ENCODE assay signal across 13 cellular contexts in the genomic region with DNA sequence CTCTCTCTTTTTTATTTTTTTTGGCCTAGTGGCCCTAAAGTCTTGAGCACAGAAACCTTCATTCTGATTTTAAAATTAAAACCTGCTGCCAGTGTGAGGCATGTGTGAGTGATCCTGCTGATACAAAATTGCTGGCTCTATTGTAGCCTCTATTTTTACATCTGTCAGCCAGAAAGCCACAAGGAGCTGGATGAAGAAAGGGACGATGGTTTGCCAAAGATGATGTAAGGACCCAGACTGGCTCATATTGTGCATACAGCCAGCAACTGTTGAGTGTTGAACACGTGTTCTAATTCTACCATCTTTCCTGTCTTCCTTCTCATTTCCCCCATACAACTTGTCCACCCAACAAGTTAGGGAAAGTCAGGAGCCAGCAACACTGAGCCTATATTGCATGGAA. TPM values are rescaled to one million over a fixed set of nuclear protein-coding genes. Genes with fewer than 3 reads are reported as not detected.
A peak's percentile ranks its signal among the peaks of the same experiment; 100 is the strongest.
DNase-seq lines count a peak whose midpoint lies in the region; ATAC-seq, FAIRE-seq and TF ChIP-seq lines count a peak whose summit lies in the region.
"Had no signal": no experiment of that assay in that cellular context is flagged by ENCODE, and none has a peak within 500 bp of the region (broad histone marks: within the 10 kb centered on the region; RNA-seq: fewer than 3 reads in every experiment).

No MANE protein-coding gene starts in this region.

- no peaks in the 10 kb centered on the region for H3K27me3 ChIP-seq in astrocyte (ENCODE audit: insufficient read depth, low read length)
- H3K27me3 ChIP-seq in heart left ventricle: no peaks in the 10 kb centered on the region

- H3K27ac Mint-ChIP-seq in HFFc6 (no peak overlapping the region), astrocyte (ENCODE audit: unreplicated experiment) (no peak overlapping the region)
- H3K27ac Mint-ChIP-seq: activated B cell treated with CpG ODN at 0.5 μM for 24 hours had no signal

- no peak for TF ChIP-seq POLR2A in heart left ventricle (IDR thresholded peaks at IDR 0.05)

- H3K36me3 Mint-ChIP-seq in HFFc6 (ENCODE audit: low read depth) (no peaks in the 10 kb centered on the region), astrocyte (ENCODE audit: low read depth, unreplicated experiment) (no peaks in the 10 kb centered on the region)

- H3K27ac ChIP-seq in astrocyte (ENCODE audit: low read depth, low read length): no peak overlapping the region
- H3K27ac ChIP-seq in heart left ventricle: peak overlapping the region in 11 of 12 donors; percentile 49 to 86 (median 78)
- H3K27ac ChIP-seq: KMS-11 had no signal

- no peaks in the 10 kb centered on the region for H3K36me3 ChIP-seq in astrocyte (ENCODE audit: insufficient read depth, low read length)
- H3K36me3 ChIP-seq in heart left ventricle: no peaks in the 10 kb centered on the region

- DNase-seq in HFFc6 (peak; percentile 12), astrocyte (ENCODE audit: low read depth) (peak; percentile 91), heart left ventricle (peak in 3 of 5 donors; percentile 22 to 33 (median 30)), superior temporal gyrus (ENCODE audit: extremely low spot score) (peak; percentile 68), GDM1 (lab: John Stamatoyannopoulos, UW) (no peak)
- DNase-seq: activated B cell treated with CpG ODN at 0.5 μM for 24 hours; effector CD8-positive, alpha-beta T cell; NCI-H2081 treated with DMSO at 0.1 percent for 48 hours had no signal

- TF ChIP-seq CTCF in HFFc6 (IDR thresholded peaks at IDR 0.05): no peak
- TF ChIP-seq CTCF in astrocyte (IDR thresholded peaks at IDR 0.05; ENCODE audit: insufficient read depth, low read depth, low read length): no peak
- no peak for TF ChIP-seq CTCF in heart left ventricle (IDR thresholded peaks at IDR 0.05)

- H3K4me2 ChIP-seq in astrocyte (ENCODE audit: low read length): no peak overlapping the region
- H3K4me2 ChIP-seq: KMS-11 had no signal

- H3K4me1 ChIP-seq in astrocyte (ENCODE audit: insufficient read depth, low read length) (peaks cover 15% of the 10 kb centered on the region), heart left ventricle (peaks cover 0 to 61% (median 38%) of the 10 kb centered on the region in 12 donors)

- no peak overlapping the region for H2AFZ ChIP-seq in astrocyte (ENCODE audit: low read depth, low read length)

- no peak overlapping the region for H3K4me3 Mint-ChIP-seq in HFFc6
- no peak overlapping the region for H3K4me3 Mint-ChIP-seq in astrocyte (ENCODE audit: unreplicated experiment)
- H3K4me3 Mint-ChIP-seq: activated B cell treated with CpG ODN at 0.5 μM for 24 hours had no signal

- H3K4me3 ChIP-seq in astrocyte (ENCODE audit: insufficient read depth, low read depth, low read length): no peak overlapping the region
- no peak overlapping the region for H3K4me3 ChIP-seq in heart left ventricle

- H3K9ac ChIP-seq in astrocyte (ENCODE audit: low read length): no peak overlapping the region
- H3K9ac ChIP-seq: KMS-11 had no signal

- H3K9me3 Mint-ChIP-seq in HFFc6 (no peaks in the 10 kb centered on the region), astrocyte (ENCODE audit: unreplicated experiment) (no peaks in the 10 kb centered on the region)
- H3K9me3 Mint-ChIP-seq: activated B cell treated with CpG ODN at 0.5 μM for 24 hours, nephron had no signal

- WGBS in heart left ventricle, 4 donors: 28 to 33% (median 31%) methylated on average over 2 of the region's 2 CpGs

- H3K9me3 ChIP-seq in astrocyte (ENCODE audit: insufficient read depth, low read depth, low read length) (no peaks in the 10 kb centered on the region), heart left ventricle (no peaks in the 10 kb centered on the region)

- FAIRE-seq in astrocyte (lab: Jason Lieb, UNC): no peak

- intact Hi-C loops in heart left ventricle (cut with DNase I): loop anchor here in 1 of 10 donors (10.0 kb wide), 1 partner anchor 163 kb away; no protein-coding TSS in a partner anchor

- no peaks in the 10 kb centered on the region for H3K27me3 Mint-ChIP-seq in HFFc6 (ENCODE audit: insufficient read depth)
- H3K27me3 Mint-ChIP-seq in astrocyte (ENCODE audit: low read depth, unreplicated experiment): peaks cover 4% of the 10 kb centered on the region
- H3K27me3 Mint-ChIP-seq: activated B cell treated with CpG ODN at 0.5 μM for 24 hours had no signal

- no peaks in the 10 kb centered on the region for H3K79me2 ChIP-seq in astrocyte (ENCODE audit: insufficient read depth, low read length)

- ATAC-seq in heart left ventricle: peak; percentile 67 to 85 (median 74)
- ATAC-seq in HG03378 (IDR thresholded peaks at IDR 0.05; ENCODE audit: unreplicated experiment): no peak
- no peak for ATAC-seq in GM19324 (IDR thresholded peaks at IDR 0.05; ENCODE audit: low FRiP score, unreplicated experiment)
- ATAC-seq: left lobe of liver had no signal

- H3K4me1 Mint-ChIP-seq in HFFc6 (ENCODE audit: low read depth) (peaks cover 36% of the 10 kb centered on the region), astrocyte (ENCODE audit: low read depth, unreplicated experiment) (peaks cover 21% of the 10 kb centered on the region)
- H3K4me1 Mint-ChIP-seq: activated B cell treated with CpG ODN at 0.5 μM for 24 hours had no signal

- no peaks in the 10 kb centered on the region for H4K20me1 ChIP-seq in astrocyte (ENCODE audit: insufficient read depth, low read length)

RNA-seq across cellular contexts. Expression of a gene that starts 40.8 kb away (rescaled TPM):
- 10 to 100 TPM; 28.2 to 41.5 (median 30.5) TPM for total RNA-seq in HFFc6 (2021; fragmentation: NEBNext Ultra II Directional; extraction: Animal tissue kit (Norgen Biotek cat#: 25700))
- total RNA-seq in astrocyte (68.3 and 70.9 TPM in 2 replicates), heart left ventricle (10 to 100 TPM; 32.7 to 51.8 (median 37.6) TPM)
- polyA plus RNA-seq in heart left ventricle: 10 to 100 TPM in 1 of 2 donors, 1 to 10 TPM in 1; 8.7 to 13.9 TPM

Comparison
In these comparisons a context has a peak if more than half of its experiments do, and no peak if none do; other contexts are left out.
1. ATAC-seq: peak in heart left ventricle (4 of 4); none in HG03378 (single experiment) and GM19324 (single experiment).